ENCODE assay signal across 9 cellular contexts in the genomic region with DNA sequence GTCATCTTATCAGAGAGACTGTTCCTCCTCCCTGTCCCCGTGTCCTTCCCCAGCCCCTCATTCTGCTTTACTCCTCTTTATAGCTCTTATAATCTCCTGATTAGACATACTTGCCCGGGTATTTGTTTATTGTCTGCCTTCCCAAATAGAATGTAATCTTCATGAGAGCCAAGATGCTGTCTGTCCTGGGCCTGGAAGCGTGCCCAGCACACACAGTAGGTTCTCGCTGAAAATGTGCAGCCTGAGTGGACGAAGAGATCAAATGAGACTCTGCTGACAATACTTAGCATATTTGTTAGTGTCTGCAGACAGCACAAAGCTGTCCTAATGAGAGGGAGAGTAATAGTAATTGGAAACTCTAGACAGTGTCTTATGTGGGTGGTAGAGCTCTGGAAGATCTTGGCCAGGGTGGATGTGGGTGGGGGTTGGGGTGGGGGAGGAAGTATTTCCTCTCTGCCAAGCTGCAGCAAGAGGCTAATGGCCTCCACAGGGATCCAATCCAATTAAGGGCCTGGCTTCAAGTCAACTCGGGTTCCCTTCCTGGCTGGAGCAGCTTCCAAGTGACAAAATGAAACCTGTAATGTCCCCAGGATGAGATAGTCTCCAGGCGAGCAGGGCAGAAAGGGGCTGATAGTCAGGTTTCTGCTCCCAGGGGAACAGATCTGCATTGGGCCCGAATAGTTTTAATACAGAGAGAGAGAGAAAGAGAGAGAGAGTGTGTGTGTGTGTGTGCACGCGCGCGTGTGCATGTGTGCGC. TPM values are rescaled to one million over a fixed set of nuclear protein-coding genes. Genes with fewer than 3 reads are reported as not detected.
A peak's percentile ranks its signal among the peaks of the same experiment; 100 is the strongest.
DNase-seq lines count a peak whose midpoint lies in the region; ATAC-seq and TF ChIP-seq lines count a peak whose summit lies in the region.
"Had no signal": no experiment of that assay in that cellular context is flagged by ENCODE, and none has a peak within 500 bp of the region (broad histone marks: within the 10 kb centered on the region; RNA-seq: fewer than 3 reads in every experiment).

No MANE protein-coding gene starts in this region.

- H3K4me3 ChIP-seq in Karpas-422 (ENCODE audit: low read length) (peak overlapping the region; percentile 34; the same call in 1 of the 2 replicates), thoracic aorta (peak overlapping the region; percentile 44)

- H4K20me1 ChIP-seq in Karpas-422 (ENCODE audit: insufficient read depth, low read depth, low read length), result no peaks in the 10 kb centered on the region

- peak overlapping the region; percentile 47 for H3K4me2 ChIP-seq in Karpas-422 (ENCODE audit: low read depth, low read length, poor library complexity, severe bottlenecking)

- no peaks in the 10 kb centered on the region for H3K9me3 ChIP-seq in Karpas-422 (ENCODE audit: low read length)
- no peaks in the 10 kb centered on the region for H3K9me3 ChIP-seq in thoracic aorta

- H3K4me3 Mint-ChIP-seq in activated B cell treated with CpG ODN at 0.5 μM for 24 hours, result peak overlapping the region; percentile 6
- H3K4me3 Mint-ChIP-seq: activated CD4-positive, alpha-beta memory T cell treated with anti-CD3 and anti-CD28 coated beads for 36 hours had no signal

- H3K27ac ChIP-seq in Karpas-422 (ENCODE audit: low read length) (0 out of 2 replicates have a peak overlapping the region, but pooled peaks have one; percentile 9), layer of hippocampus (ENCODE audit: low read depth, low read length) (peak overlapping the region; percentile 57), thoracic aorta (peak overlapping the region; percentile 31 to 38)

- peak overlapping the region; percentile 71 for H3K27ac Mint-ChIP-seq in activated B cell treated with CpG ODN at 0.5 μM for 24 hours
- H3K27ac Mint-ChIP-seq: activated CD4-positive, alpha-beta memory T cell treated with anti-CD3 and anti-CD28 coated beads for 36 hours had no signal

- H3K36me3 Mint-ChIP-seq in activated B cell treated with CpG ODN at 0.5 μM for 24 hours (ENCODE audit: low read depth), result no peaks in the 10 kb centered on the region
- H3K36me3 Mint-ChIP-seq: activated CD4-positive, alpha-beta memory T cell treated with anti-CD3 and anti-CD28 coated beads for 36 hours had no signal

- peaks cover 58% of the 10 kb centered on the region for H3K4me1 Mint-ChIP-seq in activated B cell treated with CpG ODN at 0.5 μM for 24 hours

- POLR2A ChIA-PET in activated B cell treated with CpG ODN at 0.5 μM for 24 hours (lab: Charles Lee), result interaction anchor here (0.6 to 6.3 kb wide), 2 partner anchors 10 to 43 kb away, joined by 3 to 102 read pairs; partner anchors contain the start of gene CLIC4

- H3K4me1 ChIP-seq in Karpas-422 (ENCODE audit: low read length) (peaks cover 31% of the 10 kb centered on the region), thoracic aorta (ENCODE audit: control insufficient read depth in 1 of 2, low read depth in 2 of 2) (peaks cover 0 to 21% of the 10 kb centered on the region in 2 donors)

- H3K9me3 Mint-ChIP-seq in activated B cell treated with CpG ODN at 0.5 μM for 24 hours, result no peaks in the 10 kb centered on the region
- H3K9me3 Mint-ChIP-seq: activated CD4-positive, alpha-beta memory T cell treated with anti-CD3 and anti-CD28 coated beads for 36 hours had no signal

- peak overlapping the region; percentile 36 for H3K9ac ChIP-seq in Karpas-422 (ENCODE audit: low read length)

- no peaks in the 10 kb centered on the region for H3K79me2 ChIP-seq in Karpas-422 (ENCODE audit: low read length)

- ATAC-seq in activated B cell treated with CpG ODN at 0.5 μM for 24 hours (ENCODE audit: low read depth) (no peak), thoracic aorta (ENCODE audit: insufficient number of reproducible peaks, low FRiP score, low read depth) (peak; percentile 46), HG03439 (IDR thresholded peaks at IDR 0.05; ENCODE audit: unreplicated experiment) (no peak)

- H3K27me3 ChIP-seq in Karpas-422 (ENCODE audit: low read length) (no peaks in the 10 kb centered on the region), layer of hippocampus (ENCODE audit: control insufficient read depth, insufficient read depth, low read length) (no peaks in the 10 kb centered on the region), thoracic aorta (replicated peaks; ENCODE audit: insufficient read depth) (no peaks in the 10 kb centered on the region)

- no peaks in the 10 kb centered on the region for H3K36me3 ChIP-seq in Karpas-422 (ENCODE audit: insufficient read depth, low read length)
- no peaks in the 10 kb centered on the region for H3K36me3 ChIP-seq in thoracic aorta

- no peaks in the 10 kb centered on the region for H3K27me3 Mint-ChIP-seq in activated B cell treated with CpG ODN at 0.5 μM for 24 hours
- H3K27me3 Mint-ChIP-seq: activated CD4-positive, alpha-beta memory T cell treated with anti-CD3 and anti-CD28 coated beads for 36 hours had no signal

- TF ChIP-seq CTCF in activated B cell treated with CpG ODN at 0.5 μM for 24 hours (IDR thresholded peaks at IDR 0.05) (no peak), thoracic aorta (IDR thresholded peaks at IDR 0.05) (no peak), GM10266 (IDR thresholded peaks at IDR 0.05; ENCODE audit: control insufficient read depth, insufficient read depth, low read depth, missing control alignments) (no peak)

- H2AFZ ChIP-seq in Karpas-422 (ENCODE audit: low read length), result peak overlapping the region; percentile 48

- CTCF ChIA-PET in activated B cell treated with CpG ODN at 0.5 μM for 24 hours (lab: Charles Lee), result interaction anchor here (2.8 kb wide), 1 partner anchor 9 kb away, joined by 6 read pairs; the partner anchor contains the start of gene CLIC4

- H3K9me2 ChIP-seq in Karpas-422 (replicated peaks; ENCODE audit: insufficient read depth, low read length), result no peaks in the 10 kb centered on the region

- intact Hi-C loops in activated B cell treated with CpG ODN at 0.5 μM for 24 hours (cut with micrococcal nuclease), result no loop called here

- DNase-seq in Karpas-422, result peak; percentile 46
- DNase-seq in activated B cell treated with CpG ODN at 0.5 μM for 24 hours, result no peak
- DNase-seq in thoracic aorta (ENCODE audit: low spot score), result no peak
- DNase-seq in RKO (ENCODE audit: low spot score), result no peak
- DNase-seq in GM19240 (ENCODE audit: insufficient read length, low spot score), result no peak
- DNase-seq in GM10266 (ENCODE audit: extremely low spot score), result no peak
- DNase-seq: activated CD4-positive, alpha-beta memory T cell treated with anti-CD3 and anti-CD28 coated beads for 36 hours had no signal

RNA-seq across cellular contexts. Expression of gene CLIC4, which starts 9.4 kb away (rescaled TPM):
- total RNA-seq in Karpas-422 (2014; rRNA removed; shearing (Covaris generic); ENCODE audit: low replicate concordance), result 49.1 and 87.4 TPM in 2 replicates
- total RNA-seq in activated B cell treated with CpG ODN at 0.5 μM for 24 hours (98.2 and 99.8 TPM in 2 replicates), thoracic aorta (100 to 1,000 TPM; 740 to 777 TPM)
